1 cellular context compared by ENCODE assay signal in genomic region chr11:118980191-118980881, GRCh38.
A peak's percentile ranks its signal among the peaks of the same experiment; 100 is the strongest.
TF ChIP-seq lines count a peak whose summit lies in the region.

No MANE protein-coding gene starts in this region.

TF ChIP-seq in K562, 482 proteins besides CTCF, POLR2A, EP300 and RAD21 (continued from another document and continues in another):
- no peak for TF ChIP-seq FOXP4 (CRISPR knock-in tag; IDR thresholded peaks at IDR 0.05; ENCODE audit: borderline replicate concordance)
- TF ChIP-seq SMAD3 (CRISPR knock-in tag; conservative IDR thresholded peaks at IDR 0.05) = no peak; the same call in 1 of the 2 replicates
- no peak for TF ChIP-seq PYGO2 (tag; IDR thresholded peaks at IDR 0.05)
- TF ChIP-seq FOXM1 (IDR thresholded peaks at IDR 0.05; ENCODE audit: low read depth) = no peak; the same call in 1 of the 2 replicates
- no peak for TF ChIP-seq FOXM1 (CRISPR knock-in tag; IDR thresholded peaks at IDR 0.05; ENCODE audit: low read depth)
- no peak for TF ChIP-seq SRSF1 (IDR thresholded peaks at IDR 0.05; ENCODE audit: low read depth, low read length)
- TF ChIP-seq ZNF316 (IDR thresholded peaks at IDR 0.05) = peak; percentile 82
- TF ChIP-seq ZNF696 (CRISPR knock-in tag; conservative IDR thresholded peaks at IDR 0.05) = no peak
- peak; percentile 66; the same call in 1 of the 2 replicates for TF ChIP-seq HOXB6 (CRISPR knock-in tag; IDR thresholded peaks at IDR 0.05; ENCODE audit: borderline replicate concordance)
- TF ChIP-seq ZNF318 (IDR thresholded peaks at IDR 0.05; ENCODE audit: borderline replicate concordance in 1 of 2, low read depth in 1 of 2) = no peak
- TF ChIP-seq FIP1L1 (IDR thresholded peaks at IDR 0.05; ENCODE audit: low read depth, low read length, poor library complexity, severe bottlenecking) = no peak
- TF ChIP-seq TRIM25 (IDR thresholded peaks at IDR 0.05; ENCODE audit: borderline replicate concordance) = no peak
- no peak for TF ChIP-seq CGGBP1 (CRISPR knock-in tag; IDR thresholded peaks at IDR 0.05)
- TF ChIP-seq ZNF395 (CRISPR knock-in tag; IDR thresholded peaks at IDR 0.05) = peak; percentile 79; the same call in 1 of the 2 replicates
- TF ChIP-seq LARP7 (IDR thresholded peaks at IDR 0.05) = no peak
- TF ChIP-seq CEBPB (tag; IDR thresholded peaks at IDR 0.05) = no peak
- no peak for TF ChIP-seq ZFP1 (CRISPR knock-in tag; IDR thresholded peaks at IDR 0.05)
- TF ChIP-seq ZNF280A (IDR thresholded peaks at IDR 0.05; ENCODE audit: low read depth, partially characterized antibody) = no peak
- TF ChIP-seq ZMIZ1 (IDR thresholded peaks at IDR 0.05; ENCODE audit: low read depth in 2 of 2, low read length in 2 of 2) = no peak
- no peak for TF ChIP-seq MCM7 (IDR thresholded peaks at IDR 0.05)
- no peak for TF ChIP-seq NCOA4 (IDR thresholded peaks at IDR 0.05; ENCODE audit: partially characterized antibody)
- TF ChIP-seq ZNF586 (CRISPR knock-in tag; conservative IDR thresholded peaks at IDR 0.05) = no peak
- peak; percentile 56; the same call in 1 of the 2 replicates for TF ChIP-seq NBN (IDR thresholded peaks at IDR 0.05; ENCODE audit: low read depth)
- no peak for TF ChIP-seq NFE2L1 (tag; IDR thresholded peaks at IDR 0.05; ENCODE audit: borderline replicate concordance, low read depth)
- no peak for TF ChIP-seq ZKSCAN1 (IDR thresholded peaks at IDR 0.05; ENCODE audit: low read depth, low read length)
- no peak for TF ChIP-seq FOXA1 (IDR thresholded peaks at IDR 0.05; ENCODE audit: borderline replicate concordance)
- TF ChIP-seq ILK (tag; IDR thresholded peaks at IDR 0.05; ENCODE audit: borderline replicate concordance, low read depth) = no peak
- no peak for TF ChIP-seq SNRNP70 (optimal IDR thresholded peaks at IDR 0.05; ENCODE audit: low read depth, low read length)
- TF ChIP-seq MAFG (tag; conservative IDR thresholded peaks at IDR 0.05) = peak; percentile 64
- no peak for TF ChIP-seq ZNF347 (CRISPR knock-in tag; IDR thresholded peaks at IDR 0.05; ENCODE audit: low read depth)
- TF ChIP-seq CHD1 (IDR thresholded peaks at IDR 0.05; ENCODE audit: low read length) = no peak
- peak; percentile 83 for TF ChIP-seq SMAD4 (CRISPR knock-in tag; conservative IDR thresholded peaks at IDR 0.05)
- TF ChIP-seq POLR2AphosphoS5 (IDR thresholded peaks at IDR 0.05; ENCODE audit: control insufficient read depth, insufficient read depth, low read depth, low read length) = peak; percentile 48
- TF ChIP-seq RCOR1 (IDR thresholded peaks at IDR 0.05; ENCODE audit: borderline replicate concordance in 1 of 2, low read depth in 2 of 2, low read length in 2 of 2) = peak in 1 of 2 experiments; percentile 63; a peak in 2 of 4 replicates
- TF ChIP-seq L3MBTL2 (IDR thresholded peaks at IDR 0.05) = peak; percentile 96
- no peak for TF ChIP-seq ZNF717 (CRISPR knock-in tag; IDR thresholded peaks at IDR 0.05)
- peak; percentile 96 for TF ChIP-seq MYC (IDR thresholded peaks at IDR 0.05; ENCODE audit: low read depth, low read length)
- TF ChIP-seq MYC (CRISPR knock-in tag; IDR thresholded peaks at IDR 0.05; ENCODE audit: borderline replicate concordance, low read depth) = peak; percentile 69; the same call in 1 of the 2 replicates
- TF ChIP-seq ATF6 (CRISPR knock-in tag; IDR thresholded peaks at IDR 0.05) = 0 out of 2 replicates have a peak, but pooled peaks have one; percentile 56
- peak in 1 of 2 experiments; percentile 67; a peak in 1 of 3 replicates for TF ChIP-seq CBX3 (IDR thresholded peaks at IDR 0.05; ENCODE audit: borderline replicate concordance in 1 of 2, low read length in 2 of 2)
- no peak for TF ChIP-seq THRAP3 (IDR thresholded peaks at IDR 0.05; ENCODE audit: borderline replicate concordance)
- no peak for TF ChIP-seq HNRNPL (IDR thresholded peaks at IDR 0.05; ENCODE audit: low read depth, low read length)
